In genomic region chr15:99442268-99442897, GRCh38 we compare ENCODE assay signal across 8 cellular contexts.
DNase-seq lines count a peak whose midpoint lies in the region; ATAC-seq, FAIRE-seq and TF ChIP-seq lines count a peak whose summit lies in the region.

No MANE protein-coding gene starts in this region.

- H3K4me3 ChIP-seq in BE2C (ENCODE audit: low read depth, low read length) = no peak overlapping the region
- H3K4me3 ChIP-seq in PC-3 (ENCODE audit: low read length) = no peak overlapping the region
- H3K4me3 ChIP-seq in endothelial cell of umbilical vein (replicated peaks in 1 of 3; ENCODE audit: insufficient read depth in 1 of 3, low read depth in 1 of 3, low read length in 3 of 3) = no peak overlapping the region

- no peaks in the 10 kb centered on the region for H3K9me1 ChIP-seq in endothelial cell of umbilical vein (replicated peaks; ENCODE audit: control insufficient read depth, extremely low read depth, insufficient read depth, low read length)

- H3K4me3 Mint-ChIP-seq in naive thymus-derived CD8-positive, alpha-beta T cell = peak overlapping the region in 6 of 10 donors; percentile 27 to 57 (median 43)

- H3K9me3 Mint-ChIP-seq in naive thymus-derived CD8-positive, alpha-beta T cell = no peaks in the 10 kb centered on the region

- CTCF ChIA-PET in PC-3 (lab: Charles Lee) = interaction anchor here (0.6 kb wide), 1 partner anchor 170 kb away, joined by 3 read pairs; no protein-coding TSS in a partner anchor
- CTCF ChIA-PET in endothelial cell of umbilical vein (lab: Charles Lee) = interaction anchor here (0.9 to 2.1 kb wide), 10 partner anchors 8 to 262 kb away, joined by 3 to 11 read pairs (median 4); no protein-coding TSS in a partner anchor

- intact Hi-C loops in PC-3 (cut with micrococcal nuclease) (loop anchor here (2.0 kb wide), 1 partner anchor 66 kb away; no protein-coding TSS in a partner anchor), endothelial cell of umbilical vein (cut with micrococcal nuclease) (loop anchor here (1.0 kb wide), 2 partner anchors 9 to 13 kb away; no protein-coding TSS in a partner anchor)

- no peaks in the 10 kb centered on the region for H3K36me3 Mint-ChIP-seq in naive thymus-derived CD8-positive, alpha-beta T cell

- FAIRE-seq in endothelial cell of umbilical vein (lab: Jason Lieb, UNC) = peak; percentile 66

- H3K27me3 ChIP-seq in BE2C (no peaks in the 10 kb centered on the region), PC-3 (ENCODE audit: low read length) (no peaks in the 10 kb centered on the region), endothelial cell of umbilical vein (ENCODE audit: control insufficient read depth in 2 of 2, insufficient read depth in 2 of 2, low read length in 2 of 2) (no peaks in the 10 kb centered on the region)

- H3K27ac ChIP-seq in PC-3 (ENCODE audit: low read length) = peak overlapping the region; percentile 9
- H3K27ac ChIP-seq in endothelial cell of umbilical vein (ENCODE audit: insufficient read depth, low read depth, low read length) = peak overlapping the region; percentile 47

- H3K79me2 ChIP-seq in PC-3 (ENCODE audit: low read length) (no peaks in the 10 kb centered on the region), endothelial cell of umbilical vein (ENCODE audit: control insufficient read depth, insufficient read depth, low read length) (no peaks in the 10 kb centered on the region)

- peak overlapping the region; percentile 35 to 100 (median 88) for H3K27ac Mint-ChIP-seq in naive thymus-derived CD8-positive, alpha-beta T cell

- H3K9ac ChIP-seq in PC-3 (ENCODE audit: low read length) (no peak overlapping the region), endothelial cell of umbilical vein (replicated peaks; ENCODE audit: extremely low read depth, insufficient read depth, low read length) (peak overlapping the region; percentile 26)

- BruUV-seq in PC-3 (replicated peaks; lab: Mats Ljungman, UMichigan) (no TSS peak), endothelial cell of umbilical vein (replicated peaks; lab: Mats Ljungman, UMichigan) (no TSS peak)

- H3K4me1 ChIP-seq in BE2C (no peaks in the 10 kb centered on the region), PC-3 (ENCODE audit: insufficient read depth, low read length) (peaks cover 17% of the 10 kb centered on the region), endothelial cell of umbilical vein (ENCODE audit: control insufficient read depth, extremely low read depth, insufficient read depth, low read length) (peaks cover 21% of the 10 kb centered on the region)

- H3K9me3 ChIP-seq in BE2C = no peaks in the 10 kb centered on the region
- no peaks in the 10 kb centered on the region for H3K9me3 ChIP-seq in PC-3 (ENCODE audit: low read length)
- H3K9me3 ChIP-seq in endothelial cell of umbilical vein (replicated peaks; ENCODE audit: control insufficient read depth, insufficient read depth, low read length) = no peaks in the 10 kb centered on the region

- dilution Hi-C loops in endothelial cell of umbilical vein (cut with MboI; ENCODE audit: extremely low pct_ligation_motif_present, low sequenced_read_pairs) = no loop called here

- TF ChIP-seq POLR2A in endothelial cell of umbilical vein (IDR thresholded peaks at IDR 0.05; ENCODE audit: low read depth, low read length) = no peak

- H3K4me2 ChIP-seq in PC-3 (ENCODE audit: low read length) (peak overlapping the region; percentile 66), endothelial cell of umbilical vein (ENCODE audit: insufficient read depth, low read length) (peak overlapping the region; percentile 69)

- no peaks in the 10 kb centered on the region for H4K20me1 ChIP-seq in PC-3 (ENCODE audit: low read length)
- no peaks in the 10 kb centered on the region for H4K20me1 ChIP-seq in endothelial cell of umbilical vein (replicated peaks; ENCODE audit: control insufficient read depth, extremely low read depth, insufficient read depth, low read length)

- peaks cover 30 to 86% (median 82%) of the 10 kb centered on the region in 4 donors for H3K4me1 Mint-ChIP-seq in naive thymus-derived CD8-positive, alpha-beta T cell

- POLR2A ChIA-PET in PC-3 (lab: Charles Lee; ENCODE audit: unreplicated experiment) = no interaction called here
- POLR2A ChIA-PET in endothelial cell of umbilical vein (lab: Charles Lee) = no interaction called here
- POLR2A ChIA-PET in naive thymus-derived CD8-positive, alpha-beta T cell (lab: Charles Lee) = interaction anchor here (0.6 to 4.1 kb wide), 12 partner anchors 9 to 125 kb away, joined by 3 to 37 read pairs (median 4); no protein-coding TSS in a partner anchor

- H3K36me3 ChIP-seq in BE2C (no peaks in the 10 kb centered on the region), PC-3 (ENCODE audit: low read depth, low read length) (no peaks in the 10 kb centered on the region), endothelial cell of umbilical vein (ENCODE audit: control insufficient read depth in 2 of 2, extremely low read depth in 1 of 2, insufficient read depth in 2 of 2, low read length in 2 of 2) (no peaks in the 10 kb centered on the region)

- TF ChIP-seq CTCF in BE2C (IDR thresholded peaks at IDR 0.05; ENCODE audit: low read depth, low read length) (no peak), PC-3 (conservative IDR thresholded peaks at IDR 0.05; ENCODE audit: low read depth, low read length) (no peak), endothelial cell of umbilical vein (IDR thresholded peaks at IDR 0.05; ENCODE audit: extremely low read depth in 1 of 2, insufficient read depth in 1 of 2, low read depth in 1 of 2, low read length in 2 of 2) (no peak)

- H3K27me3 Mint-ChIP-seq in naive thymus-derived CD8-positive, alpha-beta T cell = no peaks in the 10 kb centered on the region

- H2AFZ ChIP-seq in PC-3 (ENCODE audit: low read length) (peak overlapping the region; percentile 65), endothelial cell of umbilical vein (ENCODE audit: low read depth, low read length) (peak overlapping the region; percentile 92)

- ATAC-seq in PC-3 (peak; percentile 91), HG02885 (IDR thresholded peaks at IDR 0.05; ENCODE audit: poor library complexity, unreplicated experiment) (no peak), GM21528 (IDR thresholded peaks at IDR 0.05; ENCODE audit: low FRiP score, unreplicated experiment) (no peak)
- ATAC-seq in naive thymus-derived CD8-positive, alpha-beta T cell = peak in 1 of 2 donors; percentile 16

- DNase-seq in BE2C (peak; percentile 1), PC-3 (peak; percentile 77), endothelial cell of umbilical vein (ENCODE audit: low read depth, low spot score) (peak; percentile 94), activated gamma-delta T cell (lab: John Stamatoyannopoulos, UW) (no peak), iPS-NIHi7 (ENCODE audit: extremely low spot score) (no peak)
- no peak for DNase-seq in naive thymus-derived CD8-positive, alpha-beta T cell

- no peaks in the 10 kb centered on the region for H3K9me2 ChIP-seq in PC-3 (replicated peaks; ENCODE audit: low read length)

- no peaks in the 10 kb centered on the region for H3F3A ChIP-seq in PC-3 (ENCODE audit: low read length, unreplicated experiment)

TF ChIP-seq in endothelial cell of umbilical vein, 7 proteins besides CTCF, POLR2A, EP300 and RAD21:
- peak; percentile 42 for TF ChIP-seq POLR2AphosphoS5 (IDR thresholded peaks at IDR 0.05; ENCODE audit: insufficient read depth, low read depth, low read length)
- TF ChIP-seq MYC (IDR thresholded peaks at IDR 0.05; ENCODE audit: low read depth, low read length) = no peak
- no peak for TF ChIP-seq GATA2 (IDR thresholded peaks at IDR 0.05; ENCODE audit: insufficient read depth, insufficient read length, low read depth, low read length)
- peak; percentile 11 for TF ChIP-seq MAX (IDR thresholded peaks at IDR 0.05; ENCODE audit: insufficient read depth, insufficient read length)
- peak; percentile 39 for TF ChIP-seq FOS (IDR thresholded peaks at IDR 0.05; ENCODE audit: borderline replicate concordance, insufficient read depth, low read length)
- peak; percentile 53 for TF ChIP-seq JUN (IDR thresholded peaks at IDR 0.05; ENCODE audit: borderline replicate concordance, insufficient read depth, insufficient read length, low read depth)
TF ChIP-seq in endothelial cell of umbilical vein: peak in this region for 4.

Comparison
In these comparisons a context has a peak if more than half of its experiments do, and no peak if none do; other contexts are left out.
1. DNase-seq: peak in BE2C (single experiment), PC-3 (single experiment) and endothelial cell of umbilical vein (single experiment); none in naive thymus-derived CD8-positive, alpha-beta T cell (0 of 10), activated gamma-delta T cell (single experiment) and iPS-NIHi7 (single experiment).